ENCODE assay signal across 32 cellular contexts in the genomic region with DNA sequence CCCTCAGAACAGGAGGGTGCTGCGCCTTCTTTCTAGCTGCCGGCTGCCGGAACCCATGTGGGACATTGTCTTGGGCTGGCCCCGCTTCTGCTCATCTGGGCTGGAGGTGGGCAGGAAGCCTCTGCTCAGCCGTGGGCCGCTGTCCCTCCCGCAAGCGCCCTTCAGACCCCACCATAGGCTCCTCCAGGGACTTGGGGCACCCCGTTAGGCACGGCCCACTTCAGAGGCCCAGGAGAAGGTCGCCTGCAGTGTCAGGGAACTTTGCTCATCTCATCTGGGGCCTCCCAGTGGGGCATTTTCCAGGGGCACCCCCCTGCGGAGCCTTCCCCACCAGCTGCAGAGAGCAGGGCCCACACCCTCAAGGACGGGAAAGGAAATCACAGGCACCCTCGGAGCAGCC. TPM values are rescaled to one million over a fixed set of nuclear protein-coding genes. Genes with fewer than 3 reads are reported as not detected.
"Had no signal": no experiment of that assay in that cellular context is flagged by ENCODE, and none has a peak within 500 bp of the region (broad histone marks: within the 10 kb centered on the region; RNA-seq: fewer than 3 reads in every experiment).

No MANE protein-coding gene starts in this region.

- H3K27ac ChIP-seq: colonic mucosa, esophagus muscularis mucosa, foreskin keratinocyte, gastroesophageal sphincter, parathyroid adenoma, sigmoid colon, stomach, thyroid gland, vagina had no signal

- H3K4me3 ChIP-seq: colonic mucosa, esophagus muscularis mucosa, gastroesophageal sphincter, lung, sigmoid colon, stomach, thyroid gland, vagina had no signal

- H3K9me3 Mint-ChIP-seq: dendritic cell treated with granulocyte-macrophage colony-stimulating factor and Interleukin-4, amounts not matched to agents 40 ng/mL and 50 ng/mL, for 4 days; immature natural killer cell; memory B cell; natural killer cell; stimulated activated effector memory CD8-positive, alpha-beta T cell treated with anti-CD3 and anti-CD28 coated beads, Interleukin-12 subunit alpha, Interleukin-12 subunit beta, amount 100 ng/mL, for 72 hours had no signal

- ATAC-seq: foreskin keratinocyte; gastroesophageal sphincter; left colon; natural killer cell; stimulated activated effector memory CD8-positive, alpha-beta T cell treated with anti-CD3 and anti-CD28 coated beads, Interleukin-12 subunit alpha, Interleukin-12 subunit beta, amount 100 ng/mL, for 72 hours had no signal

- H3K4me1 ChIP-seq: colonic mucosa, foreskin keratinocyte, gastroesophageal sphincter, parathyroid adenoma, sigmoid colon, thyroid gland, vagina had no signal

- H3K9me3 ChIP-seq: colonic mucosa, esophagus muscularis mucosa, gastroesophageal sphincter, sigmoid colon, stomach, thyroid gland, vagina had no signal

- H3K36me3 Mint-ChIP-seq: natural killer cell; stimulated activated effector memory CD8-positive, alpha-beta T cell treated with anti-CD3 and anti-CD28 coated beads, Interleukin-12 subunit alpha, Interleukin-12 subunit beta, amount 100 ng/mL, for 72 hours had no signal

- H3K9ac ChIP-seq: parathyroid adenoma had no signal

- H3K27me3 Mint-ChIP-seq: memory B cell had no signal

- H3K36me3 ChIP-seq: colonic mucosa, thyroid gland, vagina had no signal

- H3K27me3 ChIP-seq: colonic mucosa, thyroid gland, vagina had no signal

- H3K27ac Mint-ChIP-seq: dendritic cell treated with granulocyte-macrophage colony-stimulating factor and Interleukin-4, amounts not matched to agents 40 ng/mL and 50 ng/mL, for 4 days; immature natural killer cell; progenitor cell of endocrine pancreas; stimulated activated effector memory CD8-positive, alpha-beta T cell treated with anti-CD3 and anti-CD28 coated beads, Interleukin-12 subunit alpha, Interleukin-12 subunit beta, amount 100 ng/mL, for 72 hours had no signal

- DNase-seq: colonic mucosa; effector CD8-positive, alpha-beta T cell; foreskin keratinocyte; hypothalamus; immature natural killer cell; islet precursor cell; kidney glomerular epithelial cell; left colon; natural killer cell; sigmoid colon; stimulated activated CD4-positive, alpha-beta T cell treated with anti-CD3 and anti-CD28 coated beads, Interleukin-2, amount 100 ng/mL, for 24 hours; stimulated activated CD4-positive, alpha-beta T cell treated with anti-CD3 and anti-CD28 coated beads, Interleukin-4, amount 100 ng/mL, for 24 hours; stimulated activated naive CD4-positive, alpha-beta T cell treated with Interleukin-2 at 50 U/mL for 16 hours; stomach; thyroid gland; trophoblast cell had no signal

- H3K4me3 Mint-ChIP-seq: dendritic cell treated with granulocyte-macrophage colony-stimulating factor and Interleukin-4, amounts not matched to agents 40 ng/mL and 50 ng/mL, for 4 days; immature natural killer cell; memory B cell; natural killer cell; stimulated activated effector memory CD8-positive, alpha-beta T cell treated with anti-CD3 and anti-CD28 coated beads, Interleukin-12 subunit alpha, Interleukin-12 subunit beta, amount 100 ng/mL, for 72 hours had no signal

RNA-seq across cellular contexts. Expression of a gene that starts 32.9 kb away (rescaled TPM):
- total RNA-seq: endothelial cell of umbilical vein, osteoblast, progenitor cell of endocrine pancreas, subcutaneous adipose tissue had no signal
- polyA plus RNA-seq: endothelial cell of umbilical vein, fibroblast of lung had no signal

RNA-seq across cellular contexts. Expression of a gene that starts 54.3 kb away (rescaled TPM):
- total RNA-seq: epithelial cell of proximal tubule, foreskin keratinocyte, left colon, mononuclear cell, osteoblast, stomach, subcutaneous adipose tissue, ureter, vagina had no signal
- polyA plus RNA-seq: fibroblast of lung, foreskin keratinocyte, immature natural killer cell had no signal
